8 cellular contexts compared by ENCODE assay signal in the genomic region with DNA sequence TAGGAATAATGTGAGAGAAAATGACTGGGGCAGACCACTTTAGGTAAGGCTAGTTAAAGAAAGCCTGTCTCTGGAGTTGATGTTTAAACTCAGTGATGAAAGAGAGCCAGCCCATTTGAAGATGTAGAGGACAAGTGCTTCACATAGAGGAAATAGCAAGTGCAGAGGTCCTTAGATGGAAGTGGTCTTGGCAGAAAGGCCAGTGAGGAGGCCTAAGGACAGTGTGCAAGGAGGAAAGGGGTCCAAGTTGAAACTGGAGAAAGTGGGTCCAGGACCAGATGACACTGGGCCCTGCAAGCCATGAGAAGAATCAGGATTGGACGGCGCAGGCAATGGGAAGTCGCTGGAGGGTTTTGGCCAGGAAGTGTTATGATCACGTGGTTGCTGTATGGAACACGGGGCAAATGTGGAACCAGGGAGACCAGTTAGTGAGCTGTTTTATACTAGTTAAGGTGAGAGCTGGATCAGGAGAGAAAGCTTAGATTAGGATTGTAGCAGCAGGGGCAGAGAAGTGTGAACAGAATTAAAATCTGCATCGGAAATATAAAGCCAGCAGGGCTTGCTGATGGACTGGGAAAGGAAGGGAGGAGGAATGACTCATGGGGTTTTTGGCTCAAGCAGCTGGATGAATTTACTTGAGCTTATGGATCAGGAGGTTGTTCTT. TPM values are rescaled to one million over a fixed set of nuclear protein-coding genes. Genes with fewer than 3 reads are reported as not detected.
DNase-seq lines count a peak whose midpoint lies in the region; ATAC-seq, FAIRE-seq and TF ChIP-seq lines count a peak whose summit lies in the region.

No MANE protein-coding gene starts in this region.

- ATAC-seq in HG03521 (IDR thresholded peaks at IDR 0.05; ENCODE audit: unreplicated experiment): no peak

- intact Hi-C loops in tibial artery (cut with DNase I; ENCODE audit: low total_unique reads) (no loop called here), kidney (cut with DNase I) (no loop called here)

- H3K27me3 ChIP-seq in tibial artery: no peaks in the 10 kb centered on the region

- peak overlapping the region; percentile 57 to 59 for H3K27ac ChIP-seq in tibial artery
- peak overlapping the region in 1 of 2 donors; percentile 33 for H3K27ac ChIP-seq in kidney (ENCODE audit: low read depth in 2 of 2, low read length in 2 of 2)

- in situ Hi-C loops in astrocyte of the spinal cord (cut with HindIII; ENCODE audit: low sequenced_read_pairs): no loop called here

- H3K9me3 ChIP-seq in tibial artery (no peaks in the 10 kb centered on the region), kidney (ENCODE audit: control insufficient read depth in 1 of 2, low read length in 2 of 2) (no peaks in the 10 kb centered on the region)

- no peak for TF ChIP-seq CTCF in astrocyte of the spinal cord (IDR thresholded peaks at IDR 0.05; ENCODE audit: low read depth, low read length)
- TF ChIP-seq CTCF in tibial artery (IDR thresholded peaks at IDR 0.05): no peak
- no peak for TF ChIP-seq CTCF in kidney (IDR thresholded peaks at IDR 0.05; ENCODE audit: borderline replicate concordance, extremely low read depth, insufficient read depth)

- no peak overlapping the region for H3K4me3 ChIP-seq in astrocyte of the spinal cord (ENCODE audit: low read depth, low read length)
- peak overlapping the region; percentile 46 to 47 for H3K4me3 ChIP-seq in tibial artery
- peak overlapping the region in 1 of 2 donors; percentile 15 for H3K4me3 ChIP-seq in kidney (ENCODE audit: low read length in 2 of 2)

- H3K9ac ChIP-seq in kidney (ENCODE audit: low read length in 2 of 2): no peak overlapping the region

- H3K4me1 ChIP-seq in tibial artery: peaks cover 0 to 21% (median 12%) of the 10 kb centered on the region in 4 donors
- peaks cover 11 to 25% of the 10 kb centered on the region in 2 donors for H3K4me1 ChIP-seq in kidney (ENCODE audit: control insufficient read depth in 1 of 2, insufficient read depth in 1 of 2, low read depth in 1 of 2, low read length in 2 of 2)

- no peaks in the 10 kb centered on the region for H3K36me3 ChIP-seq in tibial artery
- no peaks in the 10 kb centered on the region for H3K36me3 ChIP-seq in kidney (ENCODE audit: control insufficient read depth in 1 of 2, insufficient read depth in 2 of 2, low read length in 2 of 2)

- FAIRE-seq in kidney (lab: Jason Lieb, UNC): no peak

- DNase-seq in GM03348 (ENCODE audit: low spot score): peak; percentile 66
- peak; percentile 19 for DNase-seq in LoVo (ENCODE audit: low spot score)
- peak; percentile 74 for DNase-seq in astrocyte of the spinal cord (ENCODE audit: low read depth, low spot score)
- peak; percentile 22 for DNase-seq in kidney glomerular epithelial cell (lab: John Stamatoyannopoulos, UW)
- DNase-seq in tibial artery: peak; percentile 40 to 76
- DNase-seq in kidney: no peak
- DNase-seq in NCI-H774 (lab: John Stamatoyannopoulos, UW): no peak

RNA-seq across cellular contexts. Expression of a gene that starts 48.0 kb away (rescaled TPM):
- total RNA-seq in kidney: not detected
- not detected for polyA plus RNA-seq in kidney (ENCODE audit: insufficient read depth, low read depth, low replicate concordance)

Comparison
In these comparisons a context has a peak if more than half of its experiments do, and no peak if none do; other contexts are left out.
1. DNase-seq: peak in GM03348 (single experiment), LoVo (single experiment), astrocyte of the spinal cord (single experiment), kidney glomerular epithelial cell (single experiment) and tibial artery (2 of 2); none in kidney (single experiment) and NCI-H774 (single experiment).